31 cellular contexts compared by ENCODE assay signal in genomic region chr10:47134166-47134565, GRCh38.
DNase-seq lines count a peak whose midpoint lies in the region; ATAC-seq, FAIRE-seq and TF ChIP-seq lines count a peak whose summit lies in the region.
"Had no signal": no experiment of that assay in that cellular context is flagged by ENCODE, and none has a peak within 500 bp of the region (broad histone marks: within the 10 kb centered on the region; RNA-seq: fewer than 3 reads in every experiment).

No MANE protein-coding gene starts in this region.

- peak; percentile 57 to 87 for ATAC-seq in lower lobe of right lung
- ATAC-seq in HG03159 (IDR thresholded peaks at IDR 0.05; ENCODE audit: unreplicated experiment) = no peak
- ATAC-seq: activated CD8-positive, alpha-beta memory T cell treated with anti-CD3 and anti-CD28 coated beads, Interleukin-2, amount 10 ng/mL, durations not matched to agents 7 days and 5 days; left colon; natural killer cell treated with Interleukin-12 subunit alpha and Interleukin-12 subunit beta and Interleukin-15 and Interleukin-18, amount 100 ng/mL, for 72 hours; right cardiac atrium had no signal

- no peaks in the 10 kb centered on the region for H3K27me3 ChIP-seq in lower lobe of right lung (ENCODE audit: low read depth)
- H3K27me3 ChIP-seq: SJCRH30, vagina had no signal

- H3K36me3 ChIP-seq in KOPT-K1 (ENCODE audit: insufficient read depth, low read length) (no peaks in the 10 kb centered on the region), lower lobe of right lung (no peaks in the 10 kb centered on the region)
- H3K36me3 ChIP-seq: SJCRH30, thoracic aorta, vagina had no signal

- no peak for TF ChIP-seq POLR2A in H54 (IDR thresholded peaks at IDR 0.05; ENCODE audit: low read depth, low read length)

- H3K9me3 ChIP-seq in KOPT-K1 (ENCODE audit: insufficient read depth, low read length, poor library complexity, severe bottlenecking) (no peaks in the 10 kb centered on the region), lower lobe of right lung (no peaks in the 10 kb centered on the region)
- H3K9me3 ChIP-seq: SJCRH30, thoracic aorta, vagina had no signal

- H3K27me3 Mint-ChIP-seq in CD14-positive monocyte (ENCODE audit: low read depth in 3 of 3) = peaks cover 0 to 5% (median 1%) of the 10 kb centered on the region in 3 donors
- H3K27me3 Mint-ChIP-seq: activated CD8-positive, alpha-beta memory T cell treated with anti-CD3 and anti-CD28 coated beads, Interleukin-2, amount 10 ng/mL, durations not matched to agents 7 days and 5 days; activated naive CD4-positive, alpha-beta T cell treated with anti-CD3 and anti-CD28 coated beads, Interleukin-2, amount 10 ng/mL, durations not matched to agents 7 days and 5 days; CD4-positive, alpha-beta memory T cell; natural killer cell treated with Interleukin-12 subunit alpha and Interleukin-12 subunit beta and Interleukin-15 and Interleukin-18, amount 100 ng/mL, for 72 hours had no signal

- H3K4me3 Mint-ChIP-seq in CD14-positive monocyte = peak overlapping the region in 1 of 2 donors; percentile 75
- H3K4me3 Mint-ChIP-seq: activated CD4-positive, alpha-beta T cell treated with anti-CD3 and anti-CD28 coated beads, Interleukin-2, amount 10 ng/mL, durations not matched to agents 24 days and 14 days; activated CD8-positive, alpha-beta memory T cell treated with anti-CD3 and anti-CD28 coated beads, Interleukin-2, amount 10 ng/mL, durations not matched to agents 7 days and 5 days; activated naive CD4-positive, alpha-beta T cell treated with anti-CD3 and anti-CD28 coated beads, Interleukin-2, amount 10 ng/mL, durations not matched to agents 7 days and 5 days; CD4-positive, alpha-beta memory T cell; mesothelial cell of epicardium; natural killer cell treated with Interleukin-12 subunit alpha and Interleukin-12 subunit beta and Interleukin-15 and Interleukin-18, amount 100 ng/mL, for 72 hours; T-helper 1 cell treated with Interleukin-12 subunit alpha and Interleukin-12 subunit beta and Interleukin-4 antibody, amounts not matched to agents 30 μg/mL and 1 μg/mL, for 36 hours had no signal

- intact Hi-C loops in CD14-positive monocyte (cut with micrococcal nuclease) = loop anchor here (5.0 to 10.0 kb wide), 2 partner anchors 33 to 51 kb away; no protein-coding TSS in a partner anchor
- intact Hi-C loops in lower lobe of right lung (cut with DNase I) = no loop called here

- peaks cover 0 to 3% (median 0%) of the 10 kb centered on the region in 7 donors for H3K9me3 Mint-ChIP-seq in CD14-positive monocyte
- H3K9me3 Mint-ChIP-seq: activated CD4-positive, alpha-beta T cell treated with anti-CD3 and anti-CD28 coated beads, Interleukin-2, amount 10 ng/mL, durations not matched to agents 24 days and 14 days; activated naive CD4-positive, alpha-beta T cell treated with anti-CD3 and anti-CD28 coated beads, Interleukin-2, amount 10 ng/mL, durations not matched to agents 7 days and 5 days; natural killer cell treated with Interleukin-12 subunit alpha and Interleukin-12 subunit beta and Interleukin-15 and Interleukin-18, amount 100 ng/mL, for 72 hours; T-helper 1 cell treated with Interleukin-12 subunit alpha and Interleukin-12 subunit beta and Interleukin-4 antibody, amounts not matched to agents 30 μg/mL and 1 μg/mL, for 36 hours had no signal

- peaks cover 27% of the 10 kb centered on the region for H3K4me1 Mint-ChIP-seq in CD14-positive monocyte
- H3K4me1 Mint-ChIP-seq: activated CD4-positive, alpha-beta T cell treated with anti-CD3 and anti-CD28 coated beads, Interleukin-2, amount 10 ng/mL, durations not matched to agents 24 days and 14 days; activated CD8-positive, alpha-beta memory T cell treated with anti-CD3 and anti-CD28 coated beads, Interleukin-2, amount 10 ng/mL, durations not matched to agents 7 days and 5 days; activated naive CD4-positive, alpha-beta T cell treated with anti-CD3 and anti-CD28 coated beads, Interleukin-2, amount 10 ng/mL, durations not matched to agents 7 days and 5 days; mesothelial cell of epicardium had no signal

- H3K4me1 ChIP-seq in lower lobe of right lung = no peaks in the 10 kb centered on the region
- H3K4me1 ChIP-seq: parathyroid adenoma, SJCRH30, vagina had no signal

- DNase-seq in CD14-positive monocyte (ENCODE audit: low spot score) (peak; percentile 55), OCI-M1 (lab: John Stamatoyannopoulos, UW) (peak; percentile 53), lower lobe of right lung (peak; percentile 66), H54 (ENCODE audit: insufficient read length, low spot score) (no peak), NCI-H1417 (lab: John Stamatoyannopoulos, UW) (no peak), H4 (ENCODE audit: low spot score) (no peak)
- DNase-seq: activated CD4-positive, alpha-beta T cell treated with anti-CD3 and anti-CD28 coated beads, Interleukin-2, amount 10 ng/mL, durations not matched to agents 24 days and 14 days; activated CD8-positive, alpha-beta memory T cell treated with anti-CD3 and anti-CD28 coated beads, Interleukin-2, amount 10 ng/mL, durations not matched to agents 7 days and 5 days; activated naive CD4-positive, alpha-beta T cell treated with anti-CD3 and anti-CD28 coated beads, Interleukin-2, amount 10 ng/mL, durations not matched to agents 7 days and 5 days; amniotic stem cell; CD4-positive, alpha-beta memory T cell; DMS153; effector memory CD4-positive, alpha-beta T cell; erythroblast; foreskin fibroblast; left colon; NCI-H2081 treated with DMSO at 0.1 percent for 48 hours; NCI-H82; right cardiac atrium; SJCRH30; stimulated activated naive CD4-positive, alpha-beta T cell treated with Interleukin-2 at 50 U/mL for 16 hours had no signal

- H3K27ac ChIP-seq in KOPT-K1 (ENCODE audit: low read depth, low read length, poor library complexity, severe bottlenecking) (peak overlapping the region; percentile 93), lower lobe of right lung (peak overlapping the region; percentile 5)
- H3K27ac ChIP-seq: KMS-11, parathyroid adenoma, SJCRH30, thoracic aorta, vagina, VCaP had no signal

- no peak overlapping the region for H3K4me3 ChIP-seq in lower lobe of right lung
- H3K4me3 ChIP-seq: SJCRH30, thoracic aorta, vagina had no signal

- TF ChIP-seq CTCF in CD14-positive monocyte (IDR thresholded peaks at IDR 0.05) (no peak), lower lobe of right lung (IDR thresholded peaks at IDR 0.05) (no peak)

- no peaks in the 10 kb centered on the region for H3K36me3 Mint-ChIP-seq in CD14-positive monocyte
- H3K36me3 Mint-ChIP-seq: activated CD8-positive, alpha-beta memory T cell treated with anti-CD3 and anti-CD28 coated beads, Interleukin-2, amount 10 ng/mL, durations not matched to agents 7 days and 5 days; activated naive CD4-positive, alpha-beta T cell treated with anti-CD3 and anti-CD28 coated beads, Interleukin-2, amount 10 ng/mL, durations not matched to agents 7 days and 5 days; CD4-positive, alpha-beta memory T cell; mesothelial cell of epicardium; natural killer cell treated with Interleukin-12 subunit alpha and Interleukin-12 subunit beta and Interleukin-15 and Interleukin-18, amount 100 ng/mL, for 72 hours had no signal

- H3K27ac Mint-ChIP-seq in CD14-positive monocyte = peak overlapping the region; percentile 82 to 94 (median 90)
- H3K27ac Mint-ChIP-seq: activated CD4-positive, alpha-beta T cell treated with anti-CD3 and anti-CD28 coated beads, Interleukin-2, amount 10 ng/mL, durations not matched to agents 24 days and 14 days; activated CD8-positive, alpha-beta memory T cell treated with anti-CD3 and anti-CD28 coated beads, Interleukin-2, amount 10 ng/mL, durations not matched to agents 7 days and 5 days; activated naive CD4-positive, alpha-beta T cell treated with anti-CD3 and anti-CD28 coated beads, Interleukin-2, amount 10 ng/mL, durations not matched to agents 7 days and 5 days; mesothelial cell of epicardium; natural killer cell treated with Interleukin-12 subunit alpha and Interleukin-12 subunit beta and Interleukin-15 and Interleukin-18, amount 100 ng/mL, for 72 hours; T-helper 1 cell treated with Interleukin-12 subunit alpha and Interleukin-12 subunit beta and Interleukin-4 antibody, amounts not matched to agents 30 μg/mL and 1 μg/mL, for 36 hours had no signal

- FAIRE-seq in H54 (lab: Jason Lieb, UNC) = no peak

Comparison
In these comparisons a context has a peak if more than half of its experiments do, and no peak if none do; other contexts are left out.
1. DNase-seq: peak in CD14-positive monocyte (single experiment), OCI-M1 (single experiment) and lower lobe of right lung (single experiment); none in H54 (single experiment), NCI-H1417 (0 of 3) and H4 (single experiment).